ENCODE assay signal across 8 cellular contexts in the genomic region with DNA sequence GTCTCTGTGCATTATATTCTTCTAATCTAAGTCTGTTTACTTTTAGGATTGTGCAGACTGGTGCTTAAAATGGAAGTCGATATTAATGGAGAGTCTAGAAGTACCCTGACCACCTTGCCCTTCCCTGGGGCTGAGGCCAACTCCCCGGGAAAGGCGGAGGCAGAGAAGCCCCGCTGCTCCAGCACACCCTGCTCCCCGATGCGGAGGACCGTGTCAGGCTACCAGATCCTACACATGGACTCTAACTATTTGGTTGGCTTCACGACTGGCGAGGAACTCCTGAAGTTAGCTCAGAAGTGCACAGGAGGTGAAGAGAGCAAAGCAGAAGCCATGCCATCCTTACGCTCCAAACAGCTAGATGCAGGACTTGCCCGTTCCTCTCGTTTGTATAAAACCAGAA.
"Had no signal": no experiment of that assay in that cellular context is flagged by ENCODE, and none has a peak within 500 bp of the region (broad histone marks: within the 10 kb centered on the region; RNA-seq: fewer than 3 reads in every experiment).

No MANE protein-coding gene starts in this region.

- H3K27ac Mint-ChIP-seq: GM23338, H9, HFFc6 had no signal

- H3K4me3 Mint-ChIP-seq: GM23338, H9, HFFc6 had no signal

- H2AFZ ChIP-seq: GM23248, GM23338 had no signal

- H3K9me3 Mint-ChIP-seq: GM23338, H9, HFFc6 had no signal

- DNase-seq: GM23248, GOT3, H7, H9, HCEC 1CT, HFFc6 had no signal

- H3K27ac ChIP-seq: GM23248 had no signal

- H3K4me3 ChIP-seq: GM23248, GM23338, HAP-1 had no signal

- H3K9me3 ChIP-seq: HAP-1 had no signal

- H3K9ac ChIP-seq: GM23248 had no signal

- H3K4me2 ChIP-seq: GM23338 had no signal
